In genomic region chr4:49120037-49120779, GRCh38 we compare ENCODE assay signal across 7 cellular contexts.
DNase-seq lines count a peak whose midpoint lies in the region; ATAC-seq and TF ChIP-seq lines count a peak whose summit lies in the region.
"Not testable (repeated sequence)": the region's sequence is repeated elsewhere in the genome, so short reads cannot be mapped to it uniquely, and the experiment has no call there.

No MANE protein-coding gene starts in this region.

- TF ChIP-seq CTCF in endothelial cell (IDR thresholded peaks at IDR 0.05; ENCODE audit: unreplicated experiment); lower lobe of right lung (IDR thresholded peaks at IDR 0.05): not testable (repeated sequence)

- not testable (repeated sequence) for H3K4me1 Mint-ChIP-seq in endothelial cell (ENCODE audit: unreplicated experiment)

- not testable (repeated sequence) for H3K27ac ChIP-seq in lower lobe of right lung

- H3K4me1 ChIP-seq in lower lobe of right lung, result not testable (repeated sequence)

- not testable (repeated sequence) for H3K4me3 ChIP-seq in lower lobe of right lung

- H3K9me3 Mint-ChIP-seq in endothelial cell (ENCODE audit: unreplicated experiment), result peaks cover 46% of the 10 kb centered on the region

- peaks cover 34% of the 10 kb centered on the region for H3K9me3 ChIP-seq in lower lobe of right lung

- H3K27me3 Mint-ChIP-seq in endothelial cell (ENCODE audit: unreplicated experiment), result peaks cover 26% of the 10 kb centered on the region

- peak; percentile 48 for DNase-seq in SW480 (ENCODE audit: low spot score)
- not testable (repeated sequence) for DNase-seq in endothelial cell (ENCODE audit: low spot score); left cardiac atrium; lower lobe of right lung; sciatic nerve (ENCODE audit: low spot score)

- ATAC-seq in GM19324 (IDR thresholded peaks at IDR 0.05; ENCODE audit: low FRiP score, unreplicated experiment) (peak; percentile 6), HG03457 (IDR thresholded peaks at IDR 0.05; ENCODE audit: unreplicated experiment) (peak; percentile 11), left cardiac atrium (peak; percentile 1 to 28), lower lobe of right lung (peak; percentile 34 to 35), sciatic nerve (peak; percentile 30)

- H3K27ac Mint-ChIP-seq in endothelial cell (ENCODE audit: unreplicated experiment), result peak overlapping the region; percentile 0

- H3K27me3 ChIP-seq in lower lobe of right lung (ENCODE audit: low read depth), result not testable (repeated sequence)

- not testable (repeated sequence) for H3K36me3 ChIP-seq in lower lobe of right lung

- H3K4me3 Mint-ChIP-seq in endothelial cell (ENCODE audit: unreplicated experiment), result peak overlapping the region; percentile 3

- intact Hi-C loops in left cardiac atrium (cut with DNase I); lower lobe of right lung (cut with DNase I); sciatic nerve (cut with DNase I): not testable (repeated sequence)

- peaks cover 22% of the 10 kb centered on the region for H3K36me3 Mint-ChIP-seq in endothelial cell (ENCODE audit: low read depth, unreplicated experiment)
